ENCODE assay signal across 12 cellular contexts in genomic region chr1:2499986-2500596, GRCh38. TPM values are rescaled to one million over a fixed set of nuclear protein-coding genes. Genes with fewer than 3 reads are reported as not detected.
DNase-seq lines count a peak whose midpoint lies in the region; ATAC-seq and TF ChIP-seq lines count a peak whose summit lies in the region.
"Had no signal": no experiment of that assay in that cellular context is flagged by ENCODE, and none has a peak within 500 bp of the region (broad histone marks: within the 10 kb centered on the region; RNA-seq: fewer than 3 reads in every experiment).

No MANE protein-coding gene starts in this region.

- no peak overlapping the region for H3K27ac ChIP-seq in PC-3 (ENCODE audit: low read length)
- H3K27ac ChIP-seq: breast epithelium, psoas muscle had no signal

- CTCF ChIA-PET in PC-3 (lab: Charles Lee) = no interaction called here

- H3K36me3 ChIP-seq in PC-3 (ENCODE audit: low read depth, low read length) = no peaks in the 10 kb centered on the region
- H3K36me3 ChIP-seq: breast epithelium had no signal

- H3K4me3 Mint-ChIP-seq in activated T-cell treated with anti-CD3 and anti-CD28 coated beads, Interleukin-2, amount 50 U/mL, for 72 hours = peak overlapping the region; percentile 32 to 55
- peak overlapping the region; percentile 37 for H3K4me3 Mint-ChIP-seq in activated naive CD8-positive, alpha-beta T cell treated with anti-CD3 and anti-CD28 coated beads, Interleukin-2, amount 10 ng/mL, durations not matched to agents 7 days and 5 days
- no peak overlapping the region for H3K4me3 Mint-ChIP-seq in stimulated activated naive B cell treated with anti-CD40 and anti-IgM and Interleukin-4, amounts not matched to agents 10 μg/mL and 1 μg/mL and 100 μg/mL, for 72 hours

- TF ChIP-seq CTCF in PC-3 (conservative IDR thresholded peaks at IDR 0.05; ENCODE audit: low read depth, low read length) = no peak

- intact Hi-C loops in PC-3 (cut with micrococcal nuclease) = no loop called here

- H3K27me3 ChIP-seq in PC-3 (ENCODE audit: low read length) = no peaks in the 10 kb centered on the region

- H3K9me2 ChIP-seq in PC-3 (replicated peaks; ENCODE audit: low read length) = no peaks in the 10 kb centered on the region

- no peaks in the 10 kb centered on the region for H3K9me3 Mint-ChIP-seq in activated T-cell treated with anti-CD3 and anti-CD28 coated beads, Interleukin-2, amount 50 U/mL, for 72 hours
- no peaks in the 10 kb centered on the region for H3K9me3 Mint-ChIP-seq in activated naive CD8-positive, alpha-beta T cell treated with anti-CD3 and anti-CD28 coated beads, Interleukin-2, amount 10 ng/mL, durations not matched to agents 7 days and 5 days
- H3K9me3 Mint-ChIP-seq in stimulated activated naive B cell treated with anti-CD40 and anti-IgM and Interleukin-4, amounts not matched to agents 10 μg/mL and 1 μg/mL and 100 μg/mL, for 72 hours = no peaks in the 10 kb centered on the region

- no TSS peak for BruUV-seq in PC-3 (replicated peaks; lab: Mats Ljungman, UMichigan)

- no peaks in the 10 kb centered on the region for H3F3A ChIP-seq in PC-3 (ENCODE audit: low read length, unreplicated experiment)

- DNase-seq in activated T-cell treated with anti-CD3 and anti-CD28 coated beads, Interleukin-2, amount 50 U/mL, for 72 hours = peak; percentile 23 to 35
- no peak for DNase-seq in activated T-cell treated with anti-CD3 and anti-CD28 coated beads, Interleukin-2, amount 50 U/mL, for 1 hour
- DNase-seq in PC-3 (no peak), DMS53 (lab: John Stamatoyannopoulos, UW) (no peak), hippocampal formation (lab: John Stamatoyannopoulos, UW) (no peak)
- no peak for DNase-seq in activated naive CD8-positive, alpha-beta T cell treated with anti-CD3 and anti-CD28 coated beads, Interleukin-2, amount 10 ng/mL, durations not matched to agents 7 days and 5 days
- no peak for DNase-seq in stimulated activated naive B cell treated with anti-CD40 and anti-IgM and Interleukin-4, amounts not matched to agents 10 μg/mL and 1 μg/mL and 100 μg/mL, for 72 hours
- DNase-seq: kidney, psoas muscle had no signal

- H3K4me1 Mint-ChIP-seq in activated T-cell treated with anti-CD3 and anti-CD28 coated beads, Interleukin-2, amount 50 U/mL, for 72 hours (ENCODE audit: low read depth) = peaks cover 9% of the 10 kb centered on the region
- H3K4me1 Mint-ChIP-seq in activated naive CD8-positive, alpha-beta T cell treated with anti-CD3 and anti-CD28 coated beads, Interleukin-2, amount 10 ng/mL, durations not matched to agents 7 days and 5 days = peaks cover 12% of the 10 kb centered on the region
- H3K4me1 Mint-ChIP-seq in stimulated activated naive B cell treated with anti-CD40 and anti-IgM and Interleukin-4, amounts not matched to agents 10 μg/mL and 1 μg/mL and 100 μg/mL, for 72 hours = peaks cover 32 to 60% of the 10 kb centered on the region in 2 donors

- no peaks in the 10 kb centered on the region for H4K20me1 ChIP-seq in PC-3 (ENCODE audit: low read length)

- H3K27ac Mint-ChIP-seq in activated T-cell treated with anti-CD3 and anti-CD28 coated beads, Interleukin-2, amount 50 U/mL, for 72 hours = peak overlapping the region; percentile 85
- H3K27ac Mint-ChIP-seq in activated naive CD8-positive, alpha-beta T cell treated with anti-CD3 and anti-CD28 coated beads, Interleukin-2, amount 10 ng/mL, durations not matched to agents 7 days and 5 days = peak overlapping the region; percentile 76
- H3K27ac Mint-ChIP-seq in stimulated activated naive B cell treated with anti-CD40 and anti-IgM and Interleukin-4, amounts not matched to agents 10 μg/mL and 1 μg/mL and 100 μg/mL, for 72 hours = peak overlapping the region; percentile 87

- POLR2A ChIA-PET in PC-3 (lab: Charles Lee; ENCODE audit: unreplicated experiment) = no interaction called here
- POLR2A ChIA-PET in activated naive CD8-positive, alpha-beta T cell treated with anti-CD3 and anti-CD28 coated beads, Interleukin-2, amount 10 ng/mL, durations not matched to agents 7 days and 5 days (lab: Charles Lee) = interaction anchor here (1.0 to 1.7 kb wide), 5 partner anchors 24 to 85 kb away, joined by 3 to 6 read pairs (median 4); partner anchors contain the start of gene PANK4

- no peak overlapping the region for H3K9ac ChIP-seq in PC-3 (ENCODE audit: low read length)

- peaks cover 10% of the 10 kb centered on the region for H3K4me1 ChIP-seq in PC-3 (ENCODE audit: insufficient read depth, low read length)
- H3K4me1 ChIP-seq: breast epithelium, psoas muscle had no signal

- no peak overlapping the region for H3K4me3 ChIP-seq in PC-3 (ENCODE audit: low read length)
- H3K4me3 ChIP-seq: breast epithelium, psoas muscle had no signal

- H3K27me3 Mint-ChIP-seq in activated T-cell treated with anti-CD3 and anti-CD28 coated beads, Interleukin-2, amount 50 U/mL, for 72 hours (ENCODE audit: low read depth) = no peaks in the 10 kb centered on the region
- H3K27me3 Mint-ChIP-seq in activated naive CD8-positive, alpha-beta T cell treated with anti-CD3 and anti-CD28 coated beads, Interleukin-2, amount 10 ng/mL, durations not matched to agents 7 days and 5 days = no peaks in the 10 kb centered on the region
- no peaks in the 10 kb centered on the region for H3K27me3 Mint-ChIP-seq in stimulated activated naive B cell treated with anti-CD40 and anti-IgM and Interleukin-4, amounts not matched to agents 10 μg/mL and 1 μg/mL and 100 μg/mL, for 72 hours

- H3K79me2 ChIP-seq in PC-3 (ENCODE audit: low read length) = no peaks in the 10 kb centered on the region

- H2AFZ ChIP-seq in PC-3 (ENCODE audit: low read length) = no peak overlapping the region

- H3K9me3 ChIP-seq in PC-3 (ENCODE audit: low read length) = no peaks in the 10 kb centered on the region
- H3K9me3 ChIP-seq: breast epithelium, psoas muscle had no signal

- peak; percentile 14 to 51 for ATAC-seq in activated T-cell treated with anti-CD3 and anti-CD28 coated beads, Interleukin-2, amount 50 U/mL, for 72 hours (replicated peaks in 1 of 2)
- ATAC-seq in PC-3 (peak; percentile 21), HG03139 (IDR thresholded peaks at IDR 0.05; ENCODE audit: unreplicated experiment) (no peak)
- peak; percentile 28 for ATAC-seq in activated naive CD8-positive, alpha-beta T cell treated with anti-CD3 and anti-CD28 coated beads, Interleukin-2, amount 10 ng/mL, durations not matched to agents 7 days and 5 days (ENCODE audit: low read depth)
- peak in 1 of 2 donors; percentile 8 for ATAC-seq in stimulated activated naive B cell treated with anti-CD40 and anti-IgM and Interleukin-4, amounts not matched to agents 10 μg/mL and 1 μg/mL and 100 μg/mL, for 72 hours (replicated peaks)
- ATAC-seq: psoas muscle had no signal

- no peak overlapping the region for H3K4me2 ChIP-seq in PC-3 (ENCODE audit: low read length)

- H3K36me3 Mint-ChIP-seq in activated T-cell treated with anti-CD3 and anti-CD28 coated beads, Interleukin-2, amount 50 U/mL, for 72 hours (ENCODE audit: insufficient read depth in 2 of 2) = no peaks in the 10 kb centered on the region
- H3K36me3 Mint-ChIP-seq in activated naive CD8-positive, alpha-beta T cell treated with anti-CD3 and anti-CD28 coated beads, Interleukin-2, amount 10 ng/mL, durations not matched to agents 7 days and 5 days = no peaks in the 10 kb centered on the region
- no peaks in the 10 kb centered on the region for H3K36me3 Mint-ChIP-seq in stimulated activated naive B cell treated with anti-CD40 and anti-IgM and Interleukin-4, amounts not matched to agents 10 μg/mL and 1 μg/mL and 100 μg/mL, for 72 hours

RNA-seq across cellular contexts. Expression of gene PLCH2, which starts 24.0 kb away (rescaled TPM):
- total RNA-seq in activated T-cell treated with anti-CD3 and anti-CD28 coated beads, Interleukin-2, amount 50 U/mL, for 72 hours = 10 to 100 TPM; 13.9 to 26.3 TPM
- total RNA-seq in PC-3 (2014; rRNA removed) = 5.9 and 7.2 TPM in 2 replicates
- total RNA-seq in activated naive CD8-positive, alpha-beta T cell treated with anti-CD3 and anti-CD28 coated beads, Interleukin-2, amount 10 ng/mL, durations not matched to agents 7 days and 5 days = 10 to 100 TPM; 28.2 to 30.3 TPM
- total RNA-seq: M059J had no signal

RNA-seq across cellular contexts. Expression of gene PANK4, which starts 26.3 kb away (rescaled TPM):
- total RNA-seq in activated T-cell treated with anti-CD3 and anti-CD28 coated beads, Interleukin-2, amount 50 U/mL, for 72 hours = 10 to 100 TPM; 44.6 to 49.7 TPM
- total RNA-seq in PC-3 (2014; rRNA removed) = 69.4 and 86.9 TPM in 2 replicates
- 10 to 100 TPM; 86.5 to 88.9 TPM for total RNA-seq in activated naive CD8-positive, alpha-beta T cell treated with anti-CD3 and anti-CD28 coated beads, Interleukin-2, amount 10 ng/mL, durations not matched to agents 7 days and 5 days

RNA-seq across cellular contexts. Expression of gene HES5, which starts 30.0 kb away (rescaled TPM):
- under 1 TPM in 1 of 2 donors, not detected in 1; 0.49 TPM for total RNA-seq in activated T-cell treated with anti-CD3 and anti-CD28 coated beads, Interleukin-2, amount 50 U/mL, for 72 hours
- 0.84 and 1.8 TPM in 2 replicates for total RNA-seq in PC-3 (2014; rRNA removed)
- total RNA-seq in activated naive CD8-positive, alpha-beta T cell treated with anti-CD3 and anti-CD28 coated beads, Interleukin-2, amount 10 ng/mL, durations not matched to agents 7 days and 5 days = not detected
- total RNA-seq: breast epithelium, M059J had no signal

RNA-seq across cellular contexts. Expression of gene TNFRSF14, which starts 56.1 kb away (rescaled TPM):
- 100 to 1,000 TPM; 141 to 175 TPM for total RNA-seq in activated T-cell treated with anti-CD3 and anti-CD28 coated beads, Interleukin-2, amount 50 U/mL, for 72 hours
- 21.1 and 25.5 TPM in 2 replicates for total RNA-seq in PC-3 (2014; rRNA removed)
- 100 to 1,000 TPM; 131 to 134 TPM for total RNA-seq in activated naive CD8-positive, alpha-beta T cell treated with anti-CD3 and anti-CD28 coated beads, Interleukin-2, amount 10 ng/mL, durations not matched to agents 7 days and 5 days

Comparison
In these comparisons a context has a peak if more than half of its experiments do, and no peak if none do; other contexts are left out.
1. DNase-seq: peak in activated T-cell treated with anti-CD3 and anti-CD28 coated beads, Interleukin-2, amount 50 U/mL, for 72 hours (2 of 2); none in activated T-cell treated with anti-CD3 and anti-CD28 coated beads, Interleukin-2, amount 50 U/mL, for 1 hour (single experiment), PC-3 (single experiment), activated naive CD8-positive, alpha-beta T cell treated with anti-CD3 and anti-CD28 coated beads, Interleukin-2, amount 10 ng/mL, durations not matched to agents 7 days and 5 days (single experiment), stimulated activated naive B cell treated with anti-CD40 and anti-IgM and Interleukin-4, amounts not matched to agents 10 μg/mL and 1 μg/mL and 100 μg/mL, for 72 hours (single experiment), DMS53 (single experiment) and hippocampal formation (0 of 2).
2. H3K4me3 Mint-ChIP-seq: peak in activated T-cell treated with anti-CD3 and anti-CD28 coated beads, Interleukin-2, amount 50 U/mL, for 72 hours (2 of 2) and activated naive CD8-positive, alpha-beta T cell treated with anti-CD3 and anti-CD28 coated beads, Interleukin-2, amount 10 ng/mL, durations not matched to agents 7 days and 5 days (single experiment); none in stimulated activated naive B cell treated with anti-CD40 and anti-IgM and Interleukin-4, amounts not matched to agents 10 μg/mL and 1 μg/mL and 100 μg/mL, for 72 hours (0 of 2).
3. Peak in every context shown above with its lines, with median percentiles within 50 percentile points of each other: H3K27ac Mint-ChIP-seq.